Comparison of ENCODE assay signal across 23 cellular contexts in genomic region chr11:19743622-19744021, GRCh38.
"Had no signal": no experiment of that assay in that cellular context is flagged by ENCODE, and none has a peak within 500 bp of the region (broad histone marks: within the 10 kb centered on the region; RNA-seq: fewer than 3 reads in every experiment).

No MANE protein-coding gene starts in this region.

- H3K4me1 ChIP-seq: SJSA1 had no signal

- H3K9me3 ChIP-seq: SJSA1 had no signal

- DNase-seq: activated CD4-positive, alpha-beta T cell treated with anti-CD3 and anti-CD28 coated beads for 4 hours; activated CD8-positive, alpha-beta memory T cell treated with anti-CD3 and anti-CD28 coated beads, Interleukin-2, amount 50 U/mL, for 4 hours; activated CD8-positive, alpha-beta T cell treated with anti-CD3 and anti-CD28 coated beads for 36 hours; activated gamma-delta T cell treated with Interleukin-2 at 50 U/mL for 16 hours; activated naive CD4-positive, alpha-beta T cell treated with anti-CD3 and anti-CD28 coated beads, Interleukin-2, amount 10 ng/mL, durations not matched to agents 7 days and 5 days; activated naive CD8-positive, alpha-beta T cell treated with anti-CD3 and anti-CD28 coated beads for 36 hours; activated T-cell treated with anti-CD3 and anti-CD28 coated beads, Interleukin-2, amount 50 U/mL, for 72 hours; MM.1S; NCI-H1105 treated with DMSO at 0.1 percent for 48 hours; NCI-H1436 treated with DMSO at 0.1 percent for 48 hours; NCI-H187; NCI-H2081; NCI-H510A treated with DMSO at 0.1 percent for 48 hours; NCI-H69; NK-92 treated with Interleukin-12 subunit alpha and Interleukin-12 subunit beta, amount 100 ng/mL, for 24 hours; OCI-M1; RPMI8226; SHP77; SW 1271 had no signal

- ATAC-seq: activated CD4-positive, CD25-positive, alpha-beta regulatory T cell treated with anti-CD3 and anti-CD28 coated beads, Interleukin-2, amount 50 U/mL, for 24 hours; activated CD8-positive, alpha-beta T cell treated with anti-CD3 and anti-CD28 coated beads for 36 hours; Panc1; SK-N-SH treated with all-trans-retinoic acid at 6 μM for 48 hours had no signal

- H3K27ac ChIP-seq: SJSA1 had no signal

- H3K27me3 ChIP-seq: SJSA1 had no signal

- H3K36me3 ChIP-seq: SJSA1 had no signal

- H3K4me3 ChIP-seq: SJSA1 had no signal
